Comparison of ENCODE assay signal across 8 cellular contexts in genomic region chr20:5950271-5951031, GRCh38. TPM values are rescaled to one million over a fixed set of nuclear protein-coding genes. Genes with fewer than 3 reads are reported as not detected.
DNase-seq lines count a peak whose midpoint lies in the region; ATAC-seq and TF ChIP-seq lines count a peak whose summit lies in the region.

Gene MCM8, plus strand, starts transcription at chr20:5950652. Its CDS starts 1,364 bp downstream, at chr20:5952016.
Gene TRMT6, minus strand, starts transcription at chr20:5950533. Its CDS starts 128 bp downstream, at chr20:5950405.

- H4K20me1 ChIP-seq in PC-3 (ENCODE audit: low read length): peaks cover 7% of the 10 kb centered on the region; the same call in 1 of the 2 replicates

- H3K9ac ChIP-seq in PC-3 (ENCODE audit: low read length): peak within 1 kb of the TSS; percentile 92

- H3K4me2 ChIP-seq in PC-3 (ENCODE audit: low read length): peak within 1 kb of the TSS; percentile 98

- H2AFZ ChIP-seq in PC-3 (ENCODE audit: low read length): peak within 1 kb of the TSS; percentile 85

- POLR2A ChIA-PET in PC-3 (lab: Charles Lee; ENCODE audit: unreplicated experiment): interaction anchor here (0.5 to 0.7 kb wide), 4 partner anchors 16 to 171 kb away, joined by 3 to 14 read pairs (median 4); no protein-coding TSS in a partner anchor

- H3K36me3 ChIP-seq in PC-3 (ENCODE audit: low read depth, low read length): peaks cover 48% of the 10 kb centered on the region

- peak within 1 kb of the TSS; percentile 77 for H3K27ac ChIP-seq in PC-3 (ENCODE audit: low read length)

- peak within 1 kb of the TSS; percentile 77 for H3K4me3 ChIP-seq in Jurkat, Clone E6-1 (ENCODE audit: low read length)
- H3K4me3 ChIP-seq in PC-3 (ENCODE audit: low read length): peak within 1 kb of the TSS; percentile 85
- peak within 1 kb of the TSS; percentile 96 for H3K4me3 ChIP-seq in epithelial cell of proximal tubule (ENCODE audit: low read depth, low read length)

- H3K9me2 ChIP-seq in PC-3 (replicated peaks; ENCODE audit: low read length): no peaks in the 10 kb centered on the region

- CTCF ChIA-PET in PC-3 (lab: Charles Lee): interaction anchor here (0.5 to 0.6 kb wide), 3 partner anchors 417 to 709 kb away, joined by 3 to 9 read pairs (median 3); no protein-coding TSS in a partner anchor

- peaks cover 5% of the 10 kb centered on the region for H3F3A ChIP-seq in PC-3 (ENCODE audit: low read length, unreplicated experiment)

- peak; percentile 99 for DNase-seq in DMS53 (lab: John Stamatoyannopoulos, UW)
- DNase-seq in Jurkat, Clone E6-1 (ENCODE audit: low read depth, low spot score): peak; percentile 96
- peak; percentile 99 for DNase-seq in PC-3
- peak; percentile 93 for DNase-seq in activated T-cell treated with anti-CD3 and anti-CD28 coated beads for 4 hours
- peak; percentile 79 for DNase-seq in epithelial cell of proximal tubule (ENCODE audit: low read depth)
- peak; percentile 97 for DNase-seq in mucosa of gallbladder (ENCODE audit: low spot score)
- peak; percentile 98 for DNase-seq in stimulated activated CD8-positive, alpha-beta memory T cell treated with anti-CD3 and anti-CD28 coated beads, Interleukin-4, amount 100 ng/mL, for 24 hours (ENCODE audit: low read depth)

- peaks cover 47% of the 10 kb centered on the region for H3K4me1 ChIP-seq in PC-3 (ENCODE audit: insufficient read depth, low read length)

- H3K9me3 ChIP-seq in PC-3 (ENCODE audit: low read length): no peaks in the 10 kb centered on the region

- BruUV-seq in PC-3 (replicated peaks; lab: Mats Ljungman, UMichigan): no TSS peak

- intact Hi-C loops in PC-3 (cut with micrococcal nuclease): loop anchor here (1.0 to 5.0 kb wide), 4 partner anchors 23 to 127 kb away; no protein-coding TSS in a partner anchor

- peaks cover 65% of the 10 kb centered on the region for H3K79me2 ChIP-seq in PC-3 (ENCODE audit: low read length)

- TF ChIP-seq CTCF in PC-3 (conservative IDR thresholded peaks at IDR 0.05; ENCODE audit: low read depth, low read length) (no peak), epithelial cell of proximal tubule (conservative IDR thresholded peaks at IDR 0.05; ENCODE audit: low read depth, low read length) (no peak)

- H3K27me3 ChIP-seq in PC-3 (ENCODE audit: low read length): no peaks in the 10 kb centered on the region

- ATAC-seq in GM21717 (IDR thresholded peaks at IDR 0.05; ENCODE audit: unreplicated experiment) (peak; percentile 95), PC-3 (peak; percentile 90)

RNA-seq across cellular contexts. Expression of gene MCM8, which starts in this region (rescaled TPM):
- 33.3 TPM for polyA plus RNA-seq in Jurkat, Clone E6-1 (2012; ENCODE audit: insufficient read depth, insufficient read length)
- total RNA-seq in PC-3 (2014; rRNA removed): 26.6 and 27.0 TPM in 2 replicates
- total RNA-seq in epithelial cell of proximal tubule: 16.1 and 19.2 TPM in 2 replicates
- total RNA-seq in mucosa of gallbladder: 4.1 TPM

RNA-seq across cellular contexts. Expression of gene TRMT6, which starts in this region (rescaled TPM):
- 47.0 TPM for polyA plus RNA-seq in Jurkat, Clone E6-1 (2012; ENCODE audit: insufficient read depth, insufficient read length)
- total RNA-seq in PC-3 (2014; rRNA removed) (35.4 and 44.0 TPM in 2 replicates), epithelial cell of proximal tubule (12.3 and 21.6 TPM in 2 replicates), mucosa of gallbladder (6.0 TPM)

Comparison
In these comparisons a context has a peak if more than half of its experiments do, and no peak if none do; other contexts are left out.
1. Peak in every context shown above with its lines: DNase-seq, ATAC-seq, H3K4me3 ChIP-seq and H3K27ac ChIP-seq.